11 cellular contexts compared by ENCODE assay signal in genomic region chr4:6676722-6677558, GRCh38. TPM values are rescaled to one million over a fixed set of nuclear protein-coding genes. Genes with fewer than 3 reads are reported as not detected.
DNase-seq lines count a peak whose midpoint lies in the region; ATAC-seq and TF ChIP-seq lines count a peak whose summit lies in the region.
"Had no signal": no experiment of that assay in that cellular context is flagged by ENCODE, and none has a peak within 500 bp of the region (broad histone marks: within the 10 kb centered on the region; RNA-seq: fewer than 3 reads in every experiment).

No MANE protein-coding gene starts in this region.

- peak overlapping the region; percentile 100 for H3K27ac Mint-ChIP-seq in activated naive CD4-positive, alpha-beta T cell treated with anti-CD3 and anti-CD28 coated beads, Interleukin-2, amount 50 U/mL, for 24 hours
- H3K27ac Mint-ChIP-seq in T-helper 17 cell (peak overlapping the region; percentile 89), glutamatergic neuron (ENCODE audit: unreplicated experiment) (peak overlapping the region; percentile 33)
- H3K27ac Mint-ChIP-seq in stimulated activated memory B cell treated with anti-CD40 and anti-IgM and Interleukin-4, amounts not matched to agents 10 μg/mL and 1 μg/mL and 100 μg/mL, for 72 hours: no peak overlapping the region

- H3K27me3 Mint-ChIP-seq in activated naive CD4-positive, alpha-beta T cell treated with anti-CD3 and anti-CD28 coated beads, Interleukin-2, amount 50 U/mL, for 24 hours: no peaks in the 10 kb centered on the region
- H3K27me3 Mint-ChIP-seq in T-helper 17 cell (no peaks in the 10 kb centered on the region), glutamatergic neuron (ENCODE audit: unreplicated experiment) (peaks cover 20% of the 10 kb centered on the region)
- H3K27me3 Mint-ChIP-seq in stimulated activated memory B cell treated with anti-CD40 and anti-IgM and Interleukin-4, amounts not matched to agents 10 μg/mL and 1 μg/mL and 100 μg/mL, for 72 hours: no peaks in the 10 kb centered on the region

- no peak for DNase-seq in activated naive CD4-positive, alpha-beta T cell treated with Interleukin-2 at 50 U/mL for 16 hours
- DNase-seq in T-helper 17 cell (no peak), glutamatergic neuron (no peak), SK-N-DZ (ENCODE audit: low spot score) (no peak), MV-4-11 (lab: John Stamatoyannopoulos, UW) (no peak), COR-L47 (lab: John Stamatoyannopoulos, UW) (no peak)
- DNase-seq: mucosa of descending colon, NCI-H226 had no signal

- peaks cover 28% of the 10 kb centered on the region for H3K36me3 Mint-ChIP-seq in activated naive CD4-positive, alpha-beta T cell treated with anti-CD3 and anti-CD28 coated beads, Interleukin-2, amount 50 U/mL, for 24 hours
- H3K36me3 Mint-ChIP-seq in T-helper 17 cell (ENCODE audit: low read depth): peaks cover 9% of the 10 kb centered on the region
- H3K36me3 Mint-ChIP-seq in glutamatergic neuron (ENCODE audit: unreplicated experiment): no peaks in the 10 kb centered on the region
- H3K36me3 Mint-ChIP-seq in stimulated activated memory B cell treated with anti-CD40 and anti-IgM and Interleukin-4, amounts not matched to agents 10 μg/mL and 1 μg/mL and 100 μg/mL, for 72 hours: peaks cover 61% of the 10 kb centered on the region

- TF ChIP-seq CTCF in glutamatergic neuron (IDR thresholded peaks at IDR 0.05; ENCODE audit: partially characterized antibody, unreplicated experiment): no peak

- H3K4me1 Mint-ChIP-seq in activated naive CD4-positive, alpha-beta T cell treated with anti-CD3 and anti-CD28 coated beads, Interleukin-2, amount 50 U/mL, for 24 hours: peaks cover 49% of the 10 kb centered on the region
- peaks cover 40% of the 10 kb centered on the region for H3K4me1 Mint-ChIP-seq in T-helper 17 cell
- H3K4me1 Mint-ChIP-seq in glutamatergic neuron (ENCODE audit: low read depth, unreplicated experiment): peaks cover 19% of the 10 kb centered on the region
- H3K4me1 Mint-ChIP-seq in stimulated activated memory B cell treated with anti-CD40 and anti-IgM and Interleukin-4, amounts not matched to agents 10 μg/mL and 1 μg/mL and 100 μg/mL, for 72 hours: peaks cover 42% of the 10 kb centered on the region

- H3K9me3 ChIP-seq in T-helper 17 cell (ENCODE audit: control insufficient read depth, low read length, poor library complexity, severe bottlenecking): no peaks in the 10 kb centered on the region
- H3K9me3 ChIP-seq: mucosa of descending colon, SJSA1 had no signal

- peak overlapping the region; percentile 97 for H3K4me3 Mint-ChIP-seq in activated naive CD4-positive, alpha-beta T cell treated with anti-CD3 and anti-CD28 coated beads, Interleukin-2, amount 50 U/mL, for 24 hours
- peak overlapping the region; percentile 95 for H3K4me3 Mint-ChIP-seq in T-helper 17 cell
- peak overlapping the region; percentile 22 for H3K4me3 Mint-ChIP-seq in glutamatergic neuron (ENCODE audit: unreplicated experiment)
- H3K4me3 Mint-ChIP-seq in stimulated activated memory B cell treated with anti-CD40 and anti-IgM and Interleukin-4, amounts not matched to agents 10 μg/mL and 1 μg/mL and 100 μg/mL, for 72 hours: peak overlapping the region; percentile 39

- ATAC-seq in T-helper 17 cell: no peak
- ATAC-seq in stimulated activated memory B cell treated with anti-CD40 and anti-IgM and Interleukin-4, amounts not matched to agents 10 μg/mL and 1 μg/mL and 100 μg/mL, for 72 hours: no peak
- ATAC-seq: mucosa of descending colon had no signal

- no peaks in the 10 kb centered on the region for H3K9me3 Mint-ChIP-seq in activated naive CD4-positive, alpha-beta T cell treated with anti-CD3 and anti-CD28 coated beads, Interleukin-2, amount 50 U/mL, for 24 hours
- H3K9me3 Mint-ChIP-seq in glutamatergic neuron (ENCODE audit: unreplicated experiment): peaks cover 14% of the 10 kb centered on the region
- H3K9me3 Mint-ChIP-seq in stimulated activated memory B cell treated with anti-CD40 and anti-IgM and Interleukin-4, amounts not matched to agents 10 μg/mL and 1 μg/mL and 100 μg/mL, for 72 hours: peaks cover 4% of the 10 kb centered on the region

RNA-seq across cellular contexts. Expression of gene S100P, which starts 16.7 kb away (rescaled TPM):
- total RNA-seq in T-helper 17 cell (1 to 10 TPM; 2.1 to 3.8 TPM), glutamatergic neuron (ENCODE audit: unreplicated experiment) (not detected)
- not detected in 2 replicates for polyA plus RNA-seq in SK-N-DZ (2014; cell fraction: cytosol; rRNA removed)
- not detected in 2 replicates for polyA plus RNA-seq in SK-N-DZ (2014; cell fraction: nucleus; rRNA removed)
- total RNA-seq: SJSA1 had no signal

RNA-seq across cellular contexts. Expression of gene MRFAP1L1, which starts 32.7 kb away (rescaled TPM):
- 10 to 100 TPM; 29.3 to 33.0 TPM for total RNA-seq in T-helper 17 cell
- 66.1 TPM for total RNA-seq in glutamatergic neuron (ENCODE audit: unreplicated experiment)
- polyA plus RNA-seq in SK-N-DZ (2014; cell fraction: cytosol; rRNA removed): 95.9 and 120 TPM in 2 replicates
- polyA plus RNA-seq in SK-N-DZ (2014; cell fraction: nucleus; rRNA removed): 59.3 and 63.9 TPM in 2 replicates

RNA-seq across cellular contexts. Expression of gene MRFAP1, which starts 36.5 kb away (rescaled TPM):
- total RNA-seq in T-helper 17 cell: 100 to 1,000 TPM; 158 to 163 TPM
- total RNA-seq in glutamatergic neuron (ENCODE audit: unreplicated experiment): 226 TPM
- 96.6 and 102 TPM in 2 replicates for polyA plus RNA-seq in SK-N-DZ (2014; cell fraction: cytosol; rRNA removed)
- 37.6 and 55.0 TPM in 2 replicates for polyA plus RNA-seq in SK-N-DZ (2014; cell fraction: nucleus; rRNA removed)

RNA-seq across cellular contexts. Expression of gene BLOC1S4, which starts 39.0 kb away (rescaled TPM):
- total RNA-seq in T-helper 17 cell (10 to 100 TPM; 19.2 to 20.8 TPM), glutamatergic neuron (ENCODE audit: unreplicated experiment) (22.5 TPM)
- 24.4 and 31.8 TPM in 2 replicates for polyA plus RNA-seq in SK-N-DZ (2014; cell fraction: cytosol; rRNA removed)
- 17.5 and 21.1 TPM in 2 replicates for polyA plus RNA-seq in SK-N-DZ (2014; cell fraction: nucleus; rRNA removed)

Comparison
In these comparisons a context has a peak if more than half of its experiments do, and no peak if none do; other contexts are left out.
1. H3K4me3 Mint-ChIP-seq: peak in every context shown above with its lines; median percentile 97 in activated naive CD4-positive, alpha-beta T cell treated with anti-CD3 and anti-CD28 coated beads, Interleukin-2, amount 50 U/mL, for 24 hours; 95 in T-helper 17 cell; 39 in stimulated activated memory B cell treated with anti-CD40 and anti-IgM and Interleukin-4, amounts not matched to agents 10 μg/mL and 1 μg/mL and 100 μg/mL, for 72 hours; 22 in glutamatergic neuron.